In the genomic region with DNA sequence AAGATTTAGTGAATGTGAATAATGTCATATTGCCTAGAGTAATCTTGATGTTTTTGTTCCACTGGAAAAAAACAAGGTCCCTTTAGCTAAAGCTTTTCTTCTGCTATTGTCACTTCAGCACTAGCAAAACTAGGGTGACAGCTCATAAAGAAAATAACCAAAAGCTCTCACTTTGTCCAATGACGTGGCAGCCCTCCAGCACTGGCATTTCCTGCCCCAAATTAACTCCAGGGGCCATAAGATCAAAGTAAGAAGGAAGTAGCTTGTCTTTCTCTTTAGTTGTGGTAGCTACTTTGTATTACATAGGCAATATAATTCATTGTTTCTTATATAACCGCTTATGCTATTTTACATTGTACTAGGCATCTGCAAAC, we compare ENCODE assay signal across 8 cellular contexts. TPM values are rescaled to one million over a fixed set of nuclear protein-coding genes. Genes with fewer than 3 reads are reported as not detected.
DNase-seq lines count a peak whose midpoint lies in the region; ATAC-seq and TF ChIP-seq lines count a peak whose summit lies in the region.

No MANE protein-coding gene starts in this region.

- DNase-seq in PC-9 (peak; percentile 43 to 59), left ventricle myocardium superior (peak; percentile 50), cerebellum (ENCODE audit: low spot score) (no peak), germinal center (ENCODE audit: low spot score) (no peak)
- peak; percentile 25 for DNase-seq in stimulated activated CD8-positive, alpha-beta memory T cell treated with anti-CD3 and anti-CD28 coated beads, Interleukin-12 subunit alpha, Interleukin-12 subunit beta, amount 100 ng/mL, for 24 hours (ENCODE audit: extremely low read depth)

- H4K20me1 ChIP-seq in PC-9 (ENCODE audit: insufficient read depth): no peaks in the 10 kb centered on the region

- H3K4me3 Mint-ChIP-seq in activated T-helper 17 cell treated with anti-CD3 and anti-CD28 coated beads, Interleukin-2, amount 50 U/mL, for 72 hours: peak overlapping the region; percentile 84

- POLR2A ChIA-PET in PC-9 (lab: Charles Lee; ENCODE audit: unreplicated experiment): interaction anchor here (0.5 to 0.6 kb wide), 2 partner anchors 422 to 1632 kb away, joined by 3 to 11 read pairs; no protein-coding TSS in a partner anchor

- CTCF ChIA-PET in PC-9 (lab: Charles Lee): no interaction called here

- no peak overlapping the region for H2AFZ ChIP-seq in PC-9

- no TSS peak for BruUV-seq in PC-9 (replicated peaks; lab: Mats Ljungman, UMichigan)

- no peak overlapping the region for H3K4me3 ChIP-seq in PC-9

- no peaks in the 10 kb centered on the region for H3K36me3 Mint-ChIP-seq in activated T-helper 17 cell treated with anti-CD3 and anti-CD28 coated beads, Interleukin-2, amount 50 U/mL, for 72 hours (ENCODE audit: low read depth)

- H3K9me2 ChIP-seq in PC-9 (ENCODE audit: insufficient read depth): no peaks in the 10 kb centered on the region; the same call in 1 of the 2 replicates

- no peaks in the 10 kb centered on the region for H3K9me3 ChIP-seq in PC-9 (ENCODE audit: insufficient read depth, low read depth)

- no peaks in the 10 kb centered on the region for H3K27me3 Mint-ChIP-seq in activated T-helper 17 cell treated with anti-CD3 and anti-CD28 coated beads, Interleukin-2, amount 50 U/mL, for 72 hours

- H3K4me1 ChIP-seq in PC-9 (replicated peaks; ENCODE audit: insufficient read depth): 0 out of 2 replicates have a peak, but pooled peaks cover 6% of the 10 kb centered on the region

- H3K27ac ChIP-seq in PC-9: 0 out of 2 replicates have a peak overlapping the region, but pooled peaks have one; percentile 13

- no peaks in the 10 kb centered on the region for H3K79me2 ChIP-seq in PC-9 (ENCODE audit: low read depth)

- H3K27me3 ChIP-seq in PC-9 (ENCODE audit: insufficient read depth, low read depth): no peaks in the 10 kb centered on the region

- intact Hi-C loops in PC-9 (cut with micrococcal nuclease; ENCODE audit: unreplicated experiment) (no loop called here), left ventricle myocardium superior (cut with micrococcal nuclease) (no loop called here)

- H3K9me3 Mint-ChIP-seq in activated T-helper 17 cell treated with anti-CD3 and anti-CD28 coated beads, Interleukin-2, amount 50 U/mL, for 72 hours: no peaks in the 10 kb centered on the region

- H3K27ac Mint-ChIP-seq in activated T-helper 17 cell treated with anti-CD3 and anti-CD28 coated beads, Interleukin-2, amount 50 U/mL, for 72 hours: peak overlapping the region; percentile 97

- H3F3A ChIP-seq in PC-9 (ENCODE audit: insufficient read depth, low read depth): no peaks in the 10 kb centered on the region

- no peaks in the 10 kb centered on the region for H3K36me3 ChIP-seq in PC-9 (ENCODE audit: low read depth)

- TF ChIP-seq CTCF in PC-9 (conservative IDR thresholded peaks at IDR 0.05): no peak

- peaks cover 11% of the 10 kb centered on the region for H3K4me1 Mint-ChIP-seq in activated T-helper 17 cell treated with anti-CD3 and anti-CD28 coated beads, Interleukin-2, amount 50 U/mL, for 72 hours

- no peak overlapping the region for H3K4me2 ChIP-seq in PC-9

- ATAC-seq in GM18868 (IDR thresholded peaks at IDR 0.05; ENCODE audit: unreplicated experiment) (peak; percentile 97), HG02938 (IDR thresholded peaks at IDR 0.05; ENCODE audit: unreplicated experiment) (peak; percentile 94), left ventricle myocardium superior (no peak)
- ATAC-seq in activated T-helper 17 cell treated with anti-CD3 and anti-CD28 coated beads, Interleukin-2, amount 50 U/mL, for 72 hours (replicated peaks): peak; percentile 97

RNA-seq across cellular contexts. Expression of a gene that starts 47.3 kb away (rescaled TPM):
- total RNA-seq in PC-9 (2021) (not detected in 2 replicates), left ventricle myocardium superior (10.6 TPM), cerebellum (108 TPM)
- total RNA-seq in activated T-helper 17 cell treated with anti-CD3 and anti-CD28 coated beads, Interleukin-2, amount 50 U/mL, for 72 hours: 10 to 100 TPM in 1 of 2 donors, 1 to 10 TPM in 1; 9.6 to 30.4 TPM

Comparison
In these comparisons a context has a peak if more than half of its experiments do, and no peak if none do; other contexts are left out.
1. DNase-seq: peak in PC-9 (2 of 2), left ventricle myocardium superior (single experiment) and stimulated activated CD8-positive, alpha-beta memory T cell treated with anti-CD3 and anti-CD28 coated beads, Interleukin-12 subunit alpha, Interleukin-12 subunit beta, amount 100 ng/mL, for 24 hours (single experiment); none in cerebellum (single experiment) and germinal center (single experiment).
2. RNA of a gene that starts 47.3 kb away (total RNA-seq): 108 TPM in cerebellum (single experiment), 9.6 to 30.4 TPM in activated T-helper 17 cell treated with anti-CD3 and anti-CD28 coated beads, Interleukin-2, amount 50 U/mL, for 72 hours and 10.6 TPM in left ventricle myocardium superior (single experiment); not detected in PC-9; every median in the first group is over 10 times any median in the second.